6 cellular contexts compared by ENCODE assay signal in genomic region chr19:3191806-3192104, GRCh38. TPM values are rescaled to one million over a fixed set of nuclear protein-coding genes. Genes with fewer than 3 reads are reported as not detected.
"Had no signal": no experiment of that assay in that cellular context is flagged by ENCODE, and none has a peak within 500 bp of the region (broad histone marks: within the 10 kb centered on the region; RNA-seq: fewer than 3 reads in every experiment).

No MANE protein-coding gene starts in this region.

RNA-seq across cellular contexts. Expression of gene S1PR4, which starts 13.2 kb away (rescaled TPM):
- total RNA-seq: LHCN-M2, RPMI7951, SK-MEL-5 had no signal

RNA-seq across cellular contexts. Expression of gene CELF5, which starts 32.7 kb away (rescaled TPM):
- total RNA-seq: LHCN-M2, NCI-H460, Right ventricle myocardium superior, RPMI7951, SK-MEL-5 had no signal

RNA-seq across cellular contexts. Expression of gene GNA15, which starts 55.9 kb away (rescaled TPM):
- total RNA-seq: OCI-LY7, SK-MEL-5 had no signal
